14 cellular contexts compared by ENCODE assay signal in the genomic region with DNA sequence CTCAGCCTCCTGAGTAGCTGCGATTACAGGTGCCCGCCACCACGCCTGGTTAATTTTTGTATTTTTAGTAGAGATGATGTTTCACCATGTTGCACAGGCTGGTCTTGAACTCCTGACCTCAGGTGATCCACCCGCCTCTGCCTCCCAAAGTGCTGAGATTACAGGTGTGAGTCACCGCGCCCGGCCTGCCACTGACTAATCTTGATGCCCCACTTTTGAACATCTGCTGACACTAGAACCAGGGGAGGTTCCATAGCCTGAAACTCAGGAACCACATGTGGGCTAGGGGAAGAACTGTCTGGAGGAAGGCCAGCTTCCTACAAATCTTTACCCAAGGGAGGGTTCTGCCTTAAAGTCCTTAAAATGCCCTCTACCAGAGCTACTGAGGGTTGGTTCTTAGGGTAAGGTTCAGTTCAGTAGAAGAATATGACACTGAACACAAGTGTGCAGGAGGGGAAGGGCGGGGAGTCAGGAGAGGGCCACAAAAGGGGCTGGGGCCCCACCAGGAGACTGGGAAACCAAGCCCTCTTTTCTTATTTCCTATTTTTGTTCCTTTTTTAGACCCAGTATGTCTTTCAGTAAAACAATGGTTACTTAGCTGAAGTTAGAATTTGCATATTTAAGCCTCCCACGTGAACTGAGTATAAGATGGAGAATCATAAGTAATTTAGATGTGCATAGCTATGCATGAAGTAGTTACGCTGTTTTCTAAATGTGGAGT. TPM values are rescaled to one million over a fixed set of nuclear protein-coding genes. Genes with fewer than 3 reads are reported as not detected.
DNase-seq lines count a peak whose midpoint lies in the region; ATAC-seq and TF ChIP-seq lines count a peak whose summit lies in the region.
"Had no signal": no experiment of that assay in that cellular context is flagged by ENCODE, and none has a peak within 500 bp of the region (broad histone marks: within the 10 kb centered on the region; RNA-seq: fewer than 3 reads in every experiment).

No MANE protein-coding gene starts in this region.

- intact Hi-C loops in Right ventricle myocardium superior (cut with DNase I) (no loop called here), Right ventricle myocardium inferior (cut with DNase I) (loop anchor here (10.0 kb wide), 2 partner anchors 63 to 243 kb away; no protein-coding TSS in a partner anchor), sigmoid colon (cut with DNase I) (no loop called here), Calu3 (cut with micrococcal nuclease; ENCODE audit: unreplicated experiment) (no loop called here)

- H3K27me3 ChIP-seq in sigmoid colon: no peaks in the 10 kb centered on the region
- H3K27me3 ChIP-seq: BE2C had no signal

- no peak for TF ChIP-seq EP300 in sigmoid colon (IDR thresholded peaks at IDR 0.05)

- H3K4me3 ChIP-seq in sigmoid colon: no peak overlapping the region

- no peak overlapping the region for H3K27ac ChIP-seq in sigmoid colon

- 79 to 86% methylated on average over 10 of the region's 10 CpGs for WGBS in sigmoid colon, 2 donors

- H3K36me3 Mint-ChIP-seq in Calu3 (ENCODE audit: insufficient read depth, unreplicated experiment): no peaks in the 10 kb centered on the region

- H3K27me3 Mint-ChIP-seq in Calu3 (ENCODE audit: unreplicated experiment): peaks cover 43% of the 10 kb centered on the region

- TF ChIP-seq CTCF in sigmoid colon (IDR thresholded peaks at IDR 0.05): no peak
- TF ChIP-seq CTCF in Calu3 (IDR thresholded peaks at IDR 0.05; ENCODE audit: unreplicated experiment): no peak

- H3K27ac Mint-ChIP-seq in Calu3 (ENCODE audit: unreplicated experiment): no peak overlapping the region

- no peak for TF ChIP-seq POLR2A in sigmoid colon (IDR thresholded peaks at IDR 0.05)

- H3K9me3 ChIP-seq in sigmoid colon: no peaks in the 10 kb centered on the region
- H3K9me3 ChIP-seq: BE2C had no signal

- no peaks in the 10 kb centered on the region for H3K36me3 ChIP-seq in sigmoid colon
- H3K36me3 ChIP-seq: BE2C had no signal

- no TSS peak for BruUV-seq in Calu3 (replicated peaks; lab: Mats Ljungman, UMichigan)

- CTCF ChIA-PET in Calu3 (lab: Charles Lee): no interaction called here

- no peak for DNase-seq in Right ventricle myocardium superior
- DNase-seq in Right ventricle myocardium inferior (ENCODE audit: missing footprints): no peak
- peak; percentile 44 for DNase-seq in amniotic epithelial cell (ENCODE audit: low read depth)
- peak; percentile 63 for DNase-seq in sigmoid colon
- no peak for DNase-seq in HuH-7 (ENCODE audit: low spot score)
- no peak for DNase-seq in Calu3
- DNase-seq: activated gamma-delta T cell treated with Interleukin-2 at 50 U/mL for 16 hours, BE2C, GDM1, H7, KBM-7, NCI-H2081 treated with DMSO at 0.1 percent for 48 hours had no signal

- no peaks in the 10 kb centered on the region for H3K4me1 Mint-ChIP-seq in Calu3 (ENCODE audit: low read depth, unreplicated experiment)

- ATAC-seq in Right ventricle myocardium superior (ENCODE audit: poor library complexity): peak; percentile 45
- ATAC-seq in Right ventricle myocardium inferior: no peak
- ATAC-seq in HG02798 (IDR thresholded peaks at IDR 0.05; ENCODE audit: poor library complexity, unreplicated experiment): peak; percentile 35
- ATAC-seq in GM18520 (IDR thresholded peaks at IDR 0.05; ENCODE audit: unreplicated experiment): no peak

- no peak overlapping the region for H3K4me3 Mint-ChIP-seq in Calu3 (ENCODE audit: low read depth, unreplicated experiment)

- H3K9me3 Mint-ChIP-seq in Calu3 (ENCODE audit: low read depth, unreplicated experiment): no peaks in the 10 kb centered on the region

- H3K4me1 ChIP-seq in sigmoid colon: peaks cover 0 to 3% (median under 1%) of the 10 kb centered on the region in 4 donors
- H3K4me1 ChIP-seq: BE2C had no signal

RNA-seq across cellular contexts. Expression of a gene that starts 6.3 kb away (rescaled TPM):
- total RNA-seq in Right ventricle myocardium superior (12.1 TPM), Right ventricle myocardium inferior (11.7 TPM), sigmoid colon (10 to 100 TPM; 52.0 to 74.6 (median 65.9) TPM), Calu3 (2022) (1.9 and 2.3 TPM in 2 replicates)
- polyA plus RNA-seq in sigmoid colon: 10 to 100 TPM; 16.2 to 22.2 (median 21.8) TPM

Comparison
In these comparisons a context has a peak if more than half of its experiments do, and no peak if none do; other contexts are left out.
1. ATAC-seq: peak in Right ventricle myocardium superior (single experiment) and HG02798 (single experiment); none in Right ventricle myocardium inferior (single experiment) and GM18520 (single experiment).
2. DNase-seq: peak in amniotic epithelial cell (single experiment) and sigmoid colon (single experiment); none in Right ventricle myocardium superior (single experiment), Right ventricle myocardium inferior (single experiment), HuH-7 (single experiment) and Calu3 (single experiment).